In genomic region chr1:32339363-32339978, GRCh38 we compare ENCODE assay signal across 1 cellular context.
A peak's percentile ranks its signal among the peaks of the same experiment; 100 is the strongest.
TF ChIP-seq lines count a peak whose summit lies in the region.

No MANE protein-coding gene starts in this region.

TF ChIP-seq in GM12878, 131 proteins besides CTCF, POLR2A, EP300 and RAD21:
- TF ChIP-seq CREB1 (IDR thresholded peaks at IDR 0.05; ENCODE audit: low read depth) = 0 out of 2 replicates have a peak, but pooled peaks have one; percentile 23
- peak; percentile 58; the same call in 1 of the 2 replicates for TF ChIP-seq NBN (IDR thresholded peaks at IDR 0.05)
- peak; percentile 45; the same call in 1 of the 2 replicates for TF ChIP-seq IKZF1 (conservative IDR thresholded peaks at IDR 0.05)
- TF ChIP-seq, protein P1, sequence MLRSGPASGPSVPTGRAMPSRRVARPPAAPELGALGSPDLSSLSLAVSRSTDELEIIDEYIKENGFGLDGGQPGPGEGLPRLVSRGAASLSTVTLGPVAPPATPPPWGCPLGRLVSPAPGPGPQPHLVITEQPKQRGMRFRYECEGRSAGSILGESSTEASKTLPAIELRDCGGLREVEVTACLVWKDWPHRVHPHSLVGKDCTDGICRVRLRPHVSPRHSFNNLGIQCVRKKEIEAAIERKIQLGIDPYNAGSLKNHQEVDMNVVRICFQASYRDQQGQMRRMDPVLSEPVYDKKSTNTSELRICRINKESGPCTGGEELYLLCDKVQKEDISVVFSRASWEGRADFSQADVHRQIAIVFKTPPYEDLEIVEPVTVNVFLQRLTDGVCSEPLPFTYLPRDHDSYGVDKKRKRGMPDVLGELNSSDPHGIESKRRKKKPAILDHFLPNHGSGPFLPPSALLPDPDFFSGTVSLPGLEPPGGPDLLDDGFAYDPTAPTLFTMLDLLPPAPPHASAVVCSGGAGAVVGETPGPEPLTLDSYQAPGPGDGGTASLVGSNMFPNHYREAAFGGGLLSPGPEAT (IDR thresholded peaks at IDR 0.05; ENCODE audit: low read depth) = peak; percentile 65; the same call in 1 of the 2 replicates
- peak; percentile 53 for TF ChIP-seq BCL3 (IDR thresholded peaks at IDR 0.05; ENCODE audit: borderline replicate concordance, insufficient read depth, low read depth, low read length, poor library complexity, severe bottlenecking)
- peak; percentile 36; the same call in 1 of the 2 replicates for TF ChIP-seq JUNB (IDR thresholded peaks at IDR 0.05)
- no peak for TF ChIP-seq TCF7 (IDR thresholded peaks at IDR 0.05; ENCODE audit: borderline replicate concordance)
- TF ChIP-seq NFIC (IDR thresholded peaks at IDR 0.05; ENCODE audit: low read depth, low read length) = no peak
- TF ChIP-seq SMC3 (IDR thresholded peaks at IDR 0.05; ENCODE audit: borderline replicate concordance, low read length) = 0 out of 2 replicates have a peak, but pooled peaks have one; percentile 5
- peak; percentile 65 to 70; a peak in 3 of 4 replicates for TF ChIP-seq IKZF2 (IDR thresholded peaks at IDR 0.05)
- TF ChIP-seq ELK1 (IDR thresholded peaks at IDR 0.05; ENCODE audit: low read depth, low read length) = no peak
- TF ChIP-seq ATF7 (IDR thresholded peaks at IDR 0.05; ENCODE audit: low read depth) = peak; percentile 58; the same call in 1 of the 2 replicates
- no peak for TF ChIP-seq MYB (IDR thresholded peaks at IDR 0.05; ENCODE audit: borderline replicate concordance, low read depth, low read length)
- no peak for TF ChIP-seq RCOR1 (conservative IDR thresholded peaks at IDR 0.05; ENCODE audit: low read depth, low read length)
- peak; percentile 70; the same call in 1 of the 2 replicates for TF ChIP-seq HDGF (IDR thresholded peaks at IDR 0.05)
- peak; percentile 13 for TF ChIP-seq SKIL (IDR thresholded peaks at IDR 0.05; ENCODE audit: low read depth, poor library complexity, severe bottlenecking)
- TF ChIP-seq SPI1 (IDR thresholded peaks at IDR 0.05; ENCODE audit: borderline replicate concordance, insufficient read depth, low read depth, low read length) = peak; percentile 98
- peak; percentile 46; the same call in 1 of the 2 replicates for TF ChIP-seq DPF2 (IDR thresholded peaks at IDR 0.05)
- TF ChIP-seq RELA (IDR thresholded peaks at IDR 0.05; ENCODE audit: borderline replicate concordance, partially characterized antibody) = peak; percentile 36
- peak in 1 of 2 experiments; percentile 45; a peak in 1 of 4 replicates for TF ChIP-seq BHLHE40 (IDR thresholded peaks at IDR 0.05; ENCODE audit: borderline replicate concordance in 1 of 2, low read depth in 2 of 2, low read length in 1 of 2)
- peak; percentile 49; the same call in 1 of the 2 replicates for TF ChIP-seq CREM (IDR thresholded peaks at IDR 0.05; ENCODE audit: low read depth)
